In the genomic region with DNA sequence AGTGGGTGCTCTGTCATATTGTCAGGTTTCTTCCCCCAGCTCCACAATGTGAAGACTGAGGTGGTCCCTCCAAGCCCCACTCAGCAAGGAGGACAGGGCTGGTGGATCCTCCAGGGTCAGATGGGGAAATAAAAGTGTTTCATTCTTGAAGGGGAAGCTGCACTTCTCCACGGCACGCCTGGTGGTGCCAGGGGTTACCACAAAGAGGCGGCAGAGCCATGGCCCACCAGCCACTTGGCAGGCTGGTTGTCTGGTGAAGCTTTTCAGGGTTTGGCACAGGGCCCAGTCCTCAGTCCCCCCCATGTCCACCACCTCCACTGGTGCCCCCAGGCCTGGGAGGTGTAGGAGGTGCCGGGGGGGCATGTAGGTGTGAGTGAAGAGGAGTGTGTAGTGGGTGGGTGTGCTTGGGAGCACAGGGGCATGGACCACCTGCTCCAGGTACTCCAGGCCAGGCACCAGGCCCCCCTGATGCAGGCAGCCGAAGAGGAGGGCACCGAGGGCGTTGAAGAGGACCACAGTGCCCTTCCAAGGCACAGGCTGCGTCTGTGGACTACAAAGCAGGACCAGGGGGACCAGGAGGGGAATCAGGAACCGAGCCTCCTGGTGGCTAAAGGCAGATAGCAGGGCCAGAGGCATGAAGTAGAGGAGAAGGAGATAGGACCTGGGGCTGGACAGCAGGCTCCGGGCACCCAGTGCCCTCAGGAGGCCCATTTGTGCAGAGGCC, we compare ENCODE assay signal across 2 cellular contexts.
TF ChIP-seq lines count a peak whose summit lies in the region.

No MANE protein-coding gene starts in this region.

TF ChIP-seq in GM12878, 131 proteins besides CTCF, POLR2A, EP300 and RAD21:
- TF ChIP-seq IKZF2 (IDR thresholded peaks at IDR 0.05) (no peak), EGR1 (IDR thresholded peaks at IDR 0.05; ENCODE audit: borderline replicate concordance in 1 of 2, low read depth in 2 of 2, low read length in 2 of 2) (no peak), USF1 (IDR thresholded peaks at IDR 0.05; ENCODE audit: borderline replicate concordance, extremely low read length, insufficient read depth, low read depth, low read length) (no peak), KDM1A (IDR thresholded peaks at IDR 0.05; ENCODE audit: borderline replicate concordance) (no peak), BACH1 (IDR thresholded peaks at IDR 0.05; ENCODE audit: borderline replicate concordance) (no peak), ZZZ3 (IDR thresholded peaks at IDR 0.05; ENCODE audit: control insufficient read depth, insufficient read length, low read depth) (no peak), IRF3 (IDR thresholded peaks at IDR 0.05) (no peak), NR2F1 (conservative IDR thresholded peaks at IDR 0.05) (no peak), MYC (IDR thresholded peaks at IDR 0.05; ENCODE audit: insufficient read depth, insufficient read length, insufficient replicate concordance, low read length, severe bottlenecking) (no peak), TCF3 (IDR thresholded peaks at IDR 0.05; ENCODE audit: borderline replicate concordance, insufficient read depth, low read depth, low read length) (no peak), CHD2 (IDR thresholded peaks at IDR 0.05; ENCODE audit: borderline replicate concordance, low read depth, low read length) (no peak), SIN3A (IDR thresholded peaks at IDR 0.05; ENCODE audit: low read depth, low read length) (no peak), GATAD2B (conservative IDR thresholded peaks at IDR 0.05; ENCODE audit: low read depth) (no peak)
- TF ChIP-seq, protein P1, sequence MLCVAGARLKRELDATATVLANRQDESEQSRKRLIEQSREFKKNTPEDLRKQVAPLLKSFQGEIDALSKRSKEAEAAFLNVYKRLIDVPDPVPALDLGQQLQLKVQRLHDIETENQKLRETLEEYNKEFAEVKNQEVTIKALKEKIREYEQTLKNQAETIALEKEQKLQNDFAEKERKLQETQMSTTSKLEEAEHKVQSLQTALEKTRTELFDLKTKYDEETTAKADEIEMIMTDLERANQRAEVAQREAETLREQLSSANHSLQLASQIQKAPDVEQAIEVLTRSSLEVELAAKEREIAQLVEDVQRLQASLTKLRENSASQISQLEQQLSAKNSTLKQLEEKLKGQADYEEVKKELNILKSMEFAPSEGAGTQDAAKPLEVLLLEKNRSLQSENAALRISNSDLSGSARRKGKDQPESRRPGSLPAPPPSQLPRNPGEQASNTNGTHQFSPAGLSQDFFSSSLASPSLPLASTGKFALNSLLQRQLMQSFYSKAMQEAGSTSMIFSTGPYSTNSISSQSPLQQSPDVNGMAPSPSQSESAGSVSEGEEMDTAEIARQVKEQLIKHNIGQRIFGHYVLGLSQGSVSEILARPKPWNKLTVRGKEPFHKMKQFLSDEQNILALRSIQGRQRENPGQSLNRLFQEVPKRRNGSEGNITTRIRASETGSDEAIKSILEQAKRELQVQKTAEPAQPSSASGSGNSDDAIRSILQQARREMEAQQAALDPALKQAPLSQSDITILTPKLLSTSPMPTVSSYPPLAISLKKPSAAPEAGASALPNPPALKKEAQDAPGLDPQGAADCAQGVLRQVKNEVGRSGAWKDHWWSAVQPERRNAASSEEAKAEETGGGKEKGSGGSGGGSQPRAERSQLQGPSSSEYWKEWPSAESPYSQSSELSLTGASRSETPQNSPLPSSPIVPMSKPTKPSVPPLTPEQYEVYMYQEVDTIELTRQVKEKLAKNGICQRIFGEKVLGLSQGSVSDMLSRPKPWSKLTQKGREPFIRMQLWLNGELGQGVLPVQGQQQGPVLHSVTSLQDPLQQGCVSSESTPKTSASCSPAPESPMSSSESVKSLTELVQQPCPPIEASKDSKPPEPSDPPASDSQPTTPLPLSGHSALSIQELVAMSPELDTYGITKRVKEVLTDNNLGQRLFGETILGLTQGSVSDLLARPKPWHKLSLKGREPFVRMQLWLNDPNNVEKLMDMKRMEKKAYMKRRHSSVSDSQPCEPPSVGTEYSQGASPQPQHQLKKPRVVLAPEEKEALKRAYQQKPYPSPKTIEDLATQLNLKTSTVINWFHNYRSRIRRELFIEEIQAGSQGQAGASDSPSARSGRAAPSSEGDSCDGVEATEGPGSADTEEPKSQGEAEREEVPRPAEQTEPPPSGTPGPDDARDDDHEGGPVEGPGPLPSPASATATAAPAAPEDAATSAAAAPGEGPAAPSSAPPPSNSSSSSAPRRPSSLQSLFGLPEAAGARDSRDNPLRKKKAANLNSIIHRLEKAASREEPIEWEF (IDR thresholded peaks at IDR 0.05; ENCODE audit: insufficient replicate concordance, low read depth, low read length): no peak

TF ChIP-seq in HepG2, 621 proteins besides CTCF, POLR2A, EP300 and RAD21:
- no peak for TF ChIP-seq KLF16 (CRISPR knock-in tag; IDR thresholded peaks at IDR 0.05)
- TF ChIP-seq RORA (CRISPR knock-in tag; IDR thresholded peaks at IDR 0.05): no peak
- no peak for TF ChIP-seq SPEN (CRISPR knock-in tag; IDR thresholded peaks at IDR 0.05; ENCODE audit: low read depth)
- TF ChIP-seq ZNF451 (CRISPR knock-in tag; IDR thresholded peaks at IDR 0.05): 0 out of 2 replicates have a peak, but pooled peaks have one; percentile 7
- TF ChIP-seq PHF20 (CRISPR knock-in tag; IDR thresholded peaks at IDR 0.05): 0 out of 2 replicates have a peak, but pooled peaks have one; percentile 18
- TF ChIP-seq SRSF1 (optimal IDR thresholded peaks at IDR 0.05; ENCODE audit: low read depth, low read length): peak; percentile 15
- no peak for TF ChIP-seq HOXA7 (CRISPR knock-in tag; IDR thresholded peaks at IDR 0.05)
- peak; percentile 9 for TF ChIP-seq AGO2 (optimal IDR thresholded peaks at IDR 0.05; ENCODE audit: low read depth, low read length)
- no peak for TF ChIP-seq IKZF1 (IDR thresholded peaks at IDR 0.05)
- TF ChIP-seq NFIB (CRISPR knock-in tag; IDR thresholded peaks at IDR 0.05; ENCODE audit: borderline replicate concordance): no peak
